1 cellular context compared by ENCODE assay signal in genomic region chr16:30429678-30430427, GRCh38.
A peak's percentile ranks its signal among the peaks of the same experiment; 100 is the strongest.
TF ChIP-seq lines count a peak whose summit lies in the region.

TSS of gene DCTPP1 (minus strand) at chr16:30430030. CDS start at chr16:30429980, 50 bp downstream.

TF ChIP-seq in HEK293, 187 proteins besides CTCF, POLR2A, EP300 and RAD21 (continued from another document and continues in another):
- TF ChIP-seq KLF17 (tag by site-specific recombination; IDR thresholded peaks at IDR 0.05) (peak; percentile 76; the same call in 1 of the 2 replicates), ZNF132 (tag by site-specific recombination; IDR thresholded peaks at IDR 0.05; ENCODE audit: borderline replicate concordance) (no peak), ZBTB48 (tag by site-specific recombination; IDR thresholded peaks at IDR 0.05) (no peak), ZNF280C (tag by site-specific recombination; IDR thresholded peaks at IDR 0.05) (no peak), AEBP2 (tag by site-specific recombination; IDR thresholded peaks at IDR 0.05; ENCODE audit: borderline replicate concordance) (no peak), ZFHX2 (tag by site-specific recombination; conservative IDR thresholded peaks at IDR 0.05) (peak; percentile 84), ZNF211 (tag by site-specific recombination; IDR thresholded peaks at IDR 0.05; ENCODE audit: low read depth) (no peak), ZNF670 (tag by site-specific recombination; IDR thresholded peaks at IDR 0.05; ENCODE audit: low read depth) (no peak), ZBTB10 (tag by site-specific recombination; IDR thresholded peaks at IDR 0.05) (no peak), SETDB1 (IDR thresholded peaks at IDR 0.05; ENCODE audit: insufficient read length, low read length) (no peak), ZEB2 (tag by site-specific recombination; IDR thresholded peaks at IDR 0.05) (peak; percentile 99), KLF16 (tag by site-specific recombination; IDR thresholded peaks at IDR 0.05) (peak; percentile 95), ZNF239 (tag by site-specific recombination; IDR thresholded peaks at IDR 0.05) (no peak), KLF9 (tag by site-specific recombination; IDR thresholded peaks at IDR 0.05; ENCODE audit: low read depth) (peak; percentile 76), ZNF558 (tag by site-specific recombination; IDR thresholded peaks at IDR 0.05) (peak; percentile 77; the same call in 1 of the 2 replicates), ZBTB1 (tag by site-specific recombination; IDR thresholded peaks at IDR 0.05) (no peak), TSHZ1 (tag by site-specific recombination; IDR thresholded peaks at IDR 0.05; ENCODE audit: borderline replicate concordance) (no peak; the same call in 1 of the 2 replicates), ZNF747 (tag by site-specific recombination; IDR thresholded peaks at IDR 0.05) (no peak), TRIM28 (IDR thresholded peaks at IDR 0.05; ENCODE audit: borderline replicate concordance, low read length) (peak; percentile 82; the same call in 1 of the 2 replicates), GFI1B (tag by site-specific recombination; IDR thresholded peaks at IDR 0.05) (no peak), ZNF624 (tag by site-specific recombination; IDR thresholded peaks at IDR 0.05) (no peak), ZNF677 (tag by site-specific recombination; IDR thresholded peaks at IDR 0.05) (no peak), ZNF155 (tag by site-specific recombination; IDR thresholded peaks at IDR 0.05) (no peak), ZNF416 (tag by site-specific recombination; IDR thresholded peaks at IDR 0.05) (no peak), WT1 (tag by site-specific recombination; IDR thresholded peaks at IDR 0.05) (peak; percentile 27), ZNF626 (tag by site-specific recombination; IDR thresholded peaks at IDR 0.05) (no peak), ZNF621 (tag by site-specific recombination; IDR thresholded peaks at IDR 0.05) (no peak), ZBTB49 (tag by site-specific recombination; IDR thresholded peaks at IDR 0.05; ENCODE audit: low read depth) (no peak; the same call in 1 of the 2 replicates), ZNF184 (tag by site-specific recombination; IDR thresholded peaks at IDR 0.05) (0 out of 2 replicates have a peak, but pooled peaks have one; percentile 20), ZNF37A (tag by site-specific recombination; IDR thresholded peaks at IDR 0.05) (no peak), ZNF202 (tag by site-specific recombination; IDR thresholded peaks at IDR 0.05; ENCODE audit: borderline replicate concordance) (no peak), ZNF510 (tag by site-specific recombination; IDR thresholded peaks at IDR 0.05; ENCODE audit: insufficient replicate concordance) (no peak), ZBTB11 (tag by site-specific recombination; conservative IDR thresholded peaks at IDR 0.05; ENCODE audit: low read depth) (peak; percentile 44; the same call in 1 of the 2 replicates), ZNF148 (tag by site-specific recombination; IDR thresholded peaks at IDR 0.05; ENCODE audit: borderline replicate concordance) (no peak), ZIC2 (tag by site-specific recombination; IDR thresholded peaks at IDR 0.05) (no peak), ZNF549 (tag by site-specific recombination; IDR thresholded peaks at IDR 0.05) (no peak), ZNF274 (IDR thresholded peaks at IDR 0.05; ENCODE audit: low read length) (no peak), ZNF274 (tag by site-specific recombination; IDR thresholded peaks at IDR 0.05; ENCODE audit: borderline replicate concordance) (no peak), ZNF560 (tag by site-specific recombination; IDR thresholded peaks at IDR 0.05; ENCODE audit: borderline replicate concordance) (no peak), SP2 (tag by site-specific recombination; IDR thresholded peaks at IDR 0.05) (peak; percentile 99), ZNF580 (tag by site-specific recombination; IDR thresholded peaks at IDR 0.05) (peak; percentile 70), ZFP69B (tag by site-specific recombination; IDR thresholded peaks at IDR 0.05) (peak; percentile 84; the same call in 1 of the 2 replicates), ZNF501 (tag by site-specific recombination; IDR thresholded peaks at IDR 0.05) (peak; percentile 78), ZNF114 (tag by site-specific recombination; IDR thresholded peaks at IDR 0.05) (no peak)
